ENCODE assay signal across 2 cellular contexts in the genomic region with DNA sequence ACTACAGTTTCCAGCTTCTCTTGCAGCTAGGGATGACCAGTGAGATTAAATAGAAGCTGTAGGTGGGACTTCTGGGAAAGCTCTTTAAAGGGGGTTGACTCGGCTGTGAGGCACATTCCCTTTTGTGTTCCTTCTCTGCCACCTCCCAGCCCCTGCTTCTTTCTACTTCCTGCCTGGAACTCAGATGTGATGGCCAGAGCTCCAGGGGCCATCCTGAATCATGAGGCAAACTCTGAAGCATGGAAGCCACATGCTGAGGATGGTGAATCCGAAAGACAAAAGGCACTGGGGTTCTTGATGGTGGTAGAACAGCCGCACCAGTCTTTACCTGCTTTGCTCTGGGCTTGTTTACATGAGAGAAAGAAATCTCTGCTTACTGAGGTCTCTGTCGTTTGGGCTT.
TF ChIP-seq lines count a peak whose summit lies in the region.

No MANE protein-coding gene starts in this region.

TF ChIP-seq in GM23338, 12 proteins besides CTCF, POLR2A, EP300 and RAD21:
- TF ChIP-seq, protein P1, sequence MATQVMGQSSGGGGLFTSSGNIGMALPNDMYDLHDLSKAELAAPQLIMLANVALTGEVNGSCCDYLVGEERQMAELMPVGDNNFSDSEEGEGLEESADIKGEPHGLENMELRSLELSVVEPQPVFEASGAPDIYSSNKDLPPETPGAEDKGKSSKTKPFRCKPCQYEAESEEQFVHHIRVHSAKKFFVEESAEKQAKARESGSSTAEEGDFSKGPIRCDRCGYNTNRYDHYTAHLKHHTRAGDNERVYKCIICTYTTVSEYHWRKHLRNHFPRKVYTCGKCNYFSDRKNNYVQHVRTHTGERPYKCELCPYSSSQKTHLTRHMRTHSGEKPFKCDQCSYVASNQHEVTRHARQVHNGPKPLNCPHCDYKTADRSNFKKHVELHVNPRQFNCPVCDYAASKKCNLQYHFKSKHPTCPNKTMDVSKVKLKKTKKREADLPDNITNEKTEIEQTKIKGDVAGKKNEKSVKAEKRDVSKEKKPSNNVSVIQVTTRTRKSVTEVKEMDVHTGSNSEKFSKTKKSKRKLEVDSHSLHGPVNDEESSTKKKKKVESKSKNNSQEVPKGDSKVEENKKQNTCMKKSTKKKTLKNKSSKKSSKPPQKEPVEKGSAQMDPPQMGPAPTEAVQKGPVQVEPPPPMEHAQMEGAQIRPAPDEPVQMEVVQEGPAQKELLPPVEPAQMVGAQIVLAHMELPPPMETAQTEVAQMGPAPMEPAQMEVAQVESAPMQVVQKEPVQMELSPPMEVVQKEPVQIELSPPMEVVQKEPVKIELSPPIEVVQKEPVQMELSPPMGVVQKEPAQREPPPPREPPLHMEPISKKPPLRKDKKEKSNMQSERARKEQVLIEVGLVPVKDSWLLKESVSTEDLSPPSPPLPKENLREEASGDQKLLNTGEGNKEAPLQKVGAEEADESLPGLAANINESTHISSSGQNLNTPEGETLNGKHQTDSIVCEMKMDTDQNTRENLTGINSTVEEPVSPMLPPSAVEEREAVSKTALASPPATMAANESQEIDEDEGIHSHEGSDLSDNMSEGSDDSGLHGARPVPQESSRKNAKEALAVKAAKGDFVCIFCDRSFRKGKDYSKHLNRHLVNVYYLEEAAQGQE (IDR thresholded peaks at IDR 0.05; ENCODE audit: unreplicated experiment): no peak
- TF ChIP-seq ZNF462 (CRISPR knock-in tag; IDR thresholded peaks at IDR 0.05) (no peak), EZH2 (IDR thresholded peaks at IDR 0.05; ENCODE audit: low read depth, unreplicated experiment) (no peak), ZNF114 (CRISPR knock-in tag; IDR thresholded peaks at IDR 0.05) (no peak)

TF ChIP-seq in IMR-90, 13 proteins besides CTCF, POLR2A, EP300 and RAD21:
- TF ChIP-seq USF2 (IDR thresholded peaks at IDR 0.05; ENCODE audit: low read depth, low read length) (no peak), CHD1 (IDR thresholded peaks at IDR 0.05; ENCODE audit: low read depth, low read length) (no peak), RCOR1 (IDR thresholded peaks at IDR 0.05; ENCODE audit: insufficient replicate concordance, low read length) (no peak), SMC3 (IDR thresholded peaks at IDR 0.05; ENCODE audit: low read depth, low read length) (no peak), NFE2L2 (IDR thresholded peaks at IDR 0.05; ENCODE audit: low read depth, low read length) (no peak), ELK1 (IDR thresholded peaks at IDR 0.05; ENCODE audit: borderline replicate concordance, low read depth, low read length) (no peak), MXI1 (IDR thresholded peaks at IDR 0.05; ENCODE audit: borderline replicate concordance, low read depth, low read length) (no peak), BHLHE40 (IDR thresholded peaks at IDR 0.05; ENCODE audit: low read depth, low read length) (no peak), RFX5 (IDR thresholded peaks at IDR 0.05; ENCODE audit: low read depth, low read length) (no peak), MAFK (IDR thresholded peaks at IDR 0.05; ENCODE audit: low read depth, low read length) (no peak), MAZ (IDR thresholded peaks at IDR 0.05; ENCODE audit: borderline replicate concordance, low read depth, low read length) (no peak)
